In genomic region chr1:183070923-183071618, GRCh38 we compare ENCODE assay signal across 8 cellular contexts. TPM values are rescaled to one million over a fixed set of nuclear protein-coding genes. Genes with fewer than 3 reads are reported as not detected.
DNase-seq lines count a peak whose midpoint lies in the region; ATAC-seq and TF ChIP-seq lines count a peak whose summit lies in the region.

No MANE protein-coding gene starts in this region.

- H3K4me3 Mint-ChIP-seq in activated naive CD4-positive, alpha-beta T cell treated with anti-CD3 and anti-CD28 coated beads, Interleukin-2, amount 10 ng/mL, durations not matched to agents 7 days and 5 days, result no peak overlapping the region
- no peak overlapping the region for H3K4me3 Mint-ChIP-seq in T-helper 17 cell

- H4K20me1 ChIP-seq in DOHH2 (ENCODE audit: control insufficient read depth, insufficient read depth, low read depth, low read length), result 0 out of 2 replicates have a peak, but pooled peaks cover 5% of the 10 kb centered on the region

- H3K36me3 Mint-ChIP-seq in activated naive CD4-positive, alpha-beta T cell treated with anti-CD3 and anti-CD28 coated beads, Interleukin-2, amount 10 ng/mL, durations not matched to agents 7 days and 5 days, result no peaks in the 10 kb centered on the region
- no peaks in the 10 kb centered on the region for H3K36me3 Mint-ChIP-seq in T-helper 17 cell (ENCODE audit: low read depth)

- CTCF ChIA-PET in activated naive CD4-positive, alpha-beta T cell treated with anti-CD3 and anti-CD28 coated beads, Interleukin-2, amount 10 ng/mL, durations not matched to agents 7 days and 5 days (lab: Charles Lee), result interaction anchor here (0.9 kb wide), 1 partner anchor 19 kb away, joined by 3 read pairs; no protein-coding TSS in a partner anchor

- H3K9me2 ChIP-seq in DOHH2 (replicated peaks; ENCODE audit: control insufficient read depth, low read length), result no peaks in the 10 kb centered on the region

- H3K9me3 ChIP-seq in DOHH2 (ENCODE audit: control insufficient read depth, insufficient read depth, low read length) (no peaks in the 10 kb centered on the region), skeletal muscle satellite cell (replicated peaks; ENCODE audit: low read length) (no peaks in the 10 kb centered on the region), T-helper 17 cell (ENCODE audit: control insufficient read depth, low read length, poor library complexity, severe bottlenecking) (no peaks in the 10 kb centered on the region)

- no peaks in the 10 kb centered on the region; the same call in 1 of the 2 replicates for H3K27me3 ChIP-seq in DOHH2 (ENCODE audit: control insufficient read depth, low read length)
- H3K27me3 ChIP-seq in skeletal muscle satellite cell (ENCODE audit: control insufficient read depth, insufficient read depth, low read length), result no peaks in the 10 kb centered on the region

- TF ChIP-seq CTCF in DOHH2 (IDR thresholded peaks at IDR 0.05; ENCODE audit: low read depth, low read length, poor library complexity, severe bottlenecking), result no peak
- no peak for TF ChIP-seq CTCF in astrocyte of the spinal cord (IDR thresholded peaks at IDR 0.05; ENCODE audit: low read depth, low read length)

- peaks cover 9% of the 10 kb centered on the region for H3K27me3 Mint-ChIP-seq in activated naive CD4-positive, alpha-beta T cell treated with anti-CD3 and anti-CD28 coated beads, Interleukin-2, amount 10 ng/mL, durations not matched to agents 7 days and 5 days
- peaks cover 25% of the 10 kb centered on the region for H3K27me3 Mint-ChIP-seq in T-helper 17 cell

- ATAC-seq in GM21381 (IDR thresholded peaks at IDR 0.05; ENCODE audit: unreplicated experiment), result peak; percentile 86
- ATAC-seq in HG03469 (IDR thresholded peaks at IDR 0.05; ENCODE audit: unreplicated experiment), result peak; percentile 87
- no peak for ATAC-seq in T-helper 17 cell

- in situ Hi-C loops in astrocyte of the spinal cord (cut with HindIII; ENCODE audit: low sequenced_read_pairs), result no loop called here

- no peaks in the 10 kb centered on the region for H3K9me3 Mint-ChIP-seq in activated naive CD4-positive, alpha-beta T cell treated with anti-CD3 and anti-CD28 coated beads, Interleukin-2, amount 10 ng/mL, durations not matched to agents 7 days and 5 days

- H3K9ac ChIP-seq in skeletal muscle satellite cell (ENCODE audit: low read depth, low read length), result peak overlapping the region; percentile 47

- peak; percentile 96 for DNase-seq in astrocyte of the spinal cord (ENCODE audit: low read depth, low spot score)
- DNase-seq in activated CD8-positive, alpha-beta memory T cell treated with anti-CD3 and anti-CD28 coated beads, Interleukin-2, amount 50 U/mL, for 48 hours, result no peak
- no peak for DNase-seq in activated naive CD4-positive, alpha-beta T cell treated with anti-CD3 and anti-CD28 coated beads, Interleukin-2, amount 10 ng/mL, durations not matched to agents 7 days and 5 days
- no peak for DNase-seq in T-helper 17 cell

- H3K79me2 ChIP-seq in DOHH2 (ENCODE audit: control insufficient read depth, low read length), result peaks cover 25% of the 10 kb centered on the region

- peak overlapping the region; percentile 99 for H3K4me2 ChIP-seq in DOHH2 (ENCODE audit: low read length)
- H3K4me2 ChIP-seq in skeletal muscle satellite cell (ENCODE audit: low read length), result peak overlapping the region; percentile 49

- no peak overlapping the region for H3K27ac Mint-ChIP-seq in activated naive CD4-positive, alpha-beta T cell treated with anti-CD3 and anti-CD28 coated beads, Interleukin-2, amount 10 ng/mL, durations not matched to agents 7 days and 5 days
- no peak overlapping the region for H3K27ac Mint-ChIP-seq in T-helper 17 cell

- H3F3A ChIP-seq in DOHH2 (ENCODE audit: control insufficient read depth, insufficient read depth), result peaks cover 16% of the 10 kb centered on the region

- H3K4me1 ChIP-seq in DOHH2 (ENCODE audit: control insufficient read depth, low read length), result peaks cover 70% of the 10 kb centered on the region
- peaks cover 67% of the 10 kb centered on the region for H3K4me1 ChIP-seq in skeletal muscle satellite cell (ENCODE audit: control insufficient read depth, insufficient read depth, low read length)

- H3K4me1 Mint-ChIP-seq in activated naive CD4-positive, alpha-beta T cell treated with anti-CD3 and anti-CD28 coated beads, Interleukin-2, amount 10 ng/mL, durations not matched to agents 7 days and 5 days, result no peaks in the 10 kb centered on the region
- H3K4me1 Mint-ChIP-seq in T-helper 17 cell, result peaks cover 6% of the 10 kb centered on the region

- no peaks in the 10 kb centered on the region for H3K36me3 ChIP-seq in DOHH2 (ENCODE audit: control insufficient read depth, low read length)
- H3K36me3 ChIP-seq in skeletal muscle satellite cell (ENCODE audit: insufficient read depth, low read length), result peaks cover 4% of the 10 kb centered on the region

- peak overlapping the region; percentile 94 for H3K27ac ChIP-seq in DOHH2 (ENCODE audit: low read depth, low read length)

- H3K4me3 ChIP-seq in DOHH2 (ENCODE audit: low read length) (peak overlapping the region; percentile 76), astrocyte of the spinal cord (ENCODE audit: low read depth, low read length) (no peak overlapping the region), skeletal muscle satellite cell (ENCODE audit: low read length) (no peak overlapping the region)

RNA-seq across cellular contexts. Expression of gene LAMC1, which starts 47.9 kb away (rescaled TPM):
- 721 and 783 TPM in 2 replicates for total RNA-seq in skeletal muscle satellite cell (2012; rRNA removed)
- under 1 TPM; 0.70 to 0.83 TPM for total RNA-seq in T-helper 17 cell
